10 cellular contexts compared by ENCODE assay signal in the genomic region with DNA sequence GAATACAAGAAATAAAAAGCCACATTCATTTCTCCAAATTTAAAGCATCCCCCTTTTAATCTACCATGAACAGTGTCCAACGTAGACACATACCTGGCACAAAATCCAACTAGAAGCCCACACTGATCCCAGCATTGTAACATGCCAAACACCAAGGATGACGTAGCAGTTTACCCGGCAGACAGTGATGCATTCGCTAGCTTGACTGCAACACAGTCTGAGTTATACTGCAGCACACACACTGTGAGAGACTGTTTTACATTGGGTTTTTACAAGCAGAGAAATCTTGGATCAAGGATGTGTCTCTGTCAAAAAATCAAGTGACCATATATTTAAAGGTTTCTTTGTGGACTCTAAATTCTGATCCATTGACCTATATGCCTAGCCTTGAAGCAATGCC.
DNase-seq lines count a peak whose midpoint lies in the region; ATAC-seq and TF ChIP-seq lines count a peak whose summit lies in the region.
"Had no signal": no experiment of that assay in that cellular context is flagged by ENCODE, and none has a peak within 500 bp of the region (broad histone marks: within the 10 kb centered on the region; RNA-seq: fewer than 3 reads in every experiment).

No MANE protein-coding gene starts in this region.

- no peaks in the 10 kb centered on the region for H3K36me3 ChIP-seq in thoracic aorta

- ATAC-seq in thoracic aorta (ENCODE audit: insufficient number of reproducible peaks, low FRiP score, low read depth) (no peak), HG03159 (IDR thresholded peaks at IDR 0.05; ENCODE audit: unreplicated experiment) (no peak), T-helper 17 cell (no peak)
- ATAC-seq: stimulated activated effector memory CD8-positive, alpha-beta T cell treated with anti-CD3 and anti-CD28 coated beads, Interleukin-12 subunit alpha, Interleukin-12 subunit beta, amount 100 ng/mL, for 72 hours had no signal

- H3K4me3 Mint-ChIP-seq in T-helper 2 cell treated with Interferon-gamma antibody and Interleukin-4, amounts not matched to agents 5 μg/mL and 100 μg/mL, for 36 hours = no peak overlapping the region
- H3K4me3 Mint-ChIP-seq in T-helper 17 cell = no peak overlapping the region
- H3K4me3 Mint-ChIP-seq: stimulated activated effector memory CD8-positive, alpha-beta T cell treated with anti-CD3 and anti-CD28 coated beads, Interleukin-12 subunit alpha, Interleukin-12 subunit beta, amount 100 ng/mL, for 72 hours had no signal

- H3K9me3 Mint-ChIP-seq in T-helper 2 cell treated with Interferon-gamma antibody and Interleukin-4, amounts not matched to agents 5 μg/mL and 100 μg/mL, for 36 hours = no peaks in the 10 kb centered on the region
- H3K9me3 Mint-ChIP-seq: stimulated activated effector memory CD8-positive, alpha-beta T cell treated with anti-CD3 and anti-CD28 coated beads, Interleukin-12 subunit alpha, Interleukin-12 subunit beta, amount 100 ng/mL, for 72 hours had no signal

- H3K27ac ChIP-seq in cingulate gyrus (ENCODE audit: low read depth, low read length) (peak overlapping the region; percentile 29), thoracic aorta (peak overlapping the region in 1 of 2 donors; percentile 1)
- H3K27ac ChIP-seq: lower lobe of right lung had no signal

- no peak overlapping the region for H3K27ac Mint-ChIP-seq in T-helper 2 cell treated with Interferon-gamma antibody and Interleukin-4, amounts not matched to agents 5 μg/mL and 100 μg/mL, for 36 hours
- H3K27ac Mint-ChIP-seq in T-helper 17 cell = no peak overlapping the region
- H3K27ac Mint-ChIP-seq: stimulated activated effector memory CD8-positive, alpha-beta T cell treated with anti-CD3 and anti-CD28 coated beads, Interleukin-12 subunit alpha, Interleukin-12 subunit beta, amount 100 ng/mL, for 72 hours had no signal

- peaks cover 2% of the 10 kb centered on the region for H3K36me3 Mint-ChIP-seq in T-helper 2 cell treated with Interferon-gamma antibody and Interleukin-4, amounts not matched to agents 5 μg/mL and 100 μg/mL, for 36 hours (ENCODE audit: low read depth)
- H3K36me3 Mint-ChIP-seq in T-helper 17 cell (ENCODE audit: low read depth) = peaks cover 2% of the 10 kb centered on the region

- H3K9me3 ChIP-seq in thoracic aorta (no peaks in the 10 kb centered on the region), T-helper 17 cell (ENCODE audit: control insufficient read depth, low read length, poor library complexity, severe bottlenecking) (no peaks in the 10 kb centered on the region)
- H3K9me3 ChIP-seq: lower lobe of right lung had no signal

- H3K27me3 ChIP-seq in thoracic aorta (replicated peaks; ENCODE audit: insufficient read depth) = no peaks in the 10 kb centered on the region

- H3K27me3 Mint-ChIP-seq in T-helper 2 cell treated with Interferon-gamma antibody and Interleukin-4, amounts not matched to agents 5 μg/mL and 100 μg/mL, for 36 hours (ENCODE audit: low read depth) = no peaks in the 10 kb centered on the region
- H3K27me3 Mint-ChIP-seq in T-helper 17 cell = no peaks in the 10 kb centered on the region

- peak; percentile 25 for DNase-seq in NCI-H82 (lab: John Stamatoyannopoulos, UW)
- DNase-seq in NCI-H82 treated with DMSO at 0.1 percent for 48 hours (lab: John Stamatoyannopoulos, UW; ENCODE audit: unreplicated experiment) = no peak
- DNase-seq in inferior parietal cortex (ENCODE audit: extremely low spot score) = peak; percentile 60
- no peak for DNase-seq in thoracic aorta (ENCODE audit: low spot score)
- no peak for DNase-seq in T-helper 2 cell treated with Interferon-gamma antibody and Interleukin-4, amounts not matched to agents 5 μg/mL and 100 μg/mL, for 36 hours (ENCODE audit: low spot score)
- no peak for DNase-seq in T-helper 17 cell
- DNase-seq: lower lobe of right lung had no signal

- TF ChIP-seq CTCF in thoracic aorta (IDR thresholded peaks at IDR 0.05) = no peak

- H3K4me3 ChIP-seq in thoracic aorta = peak overlapping the region; percentile 31
- H3K4me3 ChIP-seq: lower lobe of right lung had no signal

- H3K4me1 Mint-ChIP-seq in T-helper 2 cell treated with Interferon-gamma antibody and Interleukin-4, amounts not matched to agents 5 μg/mL and 100 μg/mL, for 36 hours (ENCODE audit: low read depth) = no peaks in the 10 kb centered on the region
- peaks cover 7% of the 10 kb centered on the region for H3K4me1 Mint-ChIP-seq in T-helper 17 cell
- H3K4me1 Mint-ChIP-seq: stimulated activated effector memory CD8-positive, alpha-beta T cell treated with anti-CD3 and anti-CD28 coated beads, Interleukin-12 subunit alpha, Interleukin-12 subunit beta, amount 100 ng/mL, for 72 hours had no signal

- H3K4me1 ChIP-seq in thoracic aorta (ENCODE audit: control insufficient read depth in 1 of 2, low read depth in 2 of 2) = peaks cover 4 to 19% of the 10 kb centered on the region in 2 donors

Comparison
In these comparisons a context has a peak if more than half of its experiments do, and no peak if none do; other contexts are left out.
1. DNase-seq: peak in NCI-H82 (single experiment) and inferior parietal cortex (single experiment); none in NCI-H82 treated with DMSO at 0.1 percent for 48 hours (single experiment), thoracic aorta (single experiment), T-helper 2 cell treated with Interferon-gamma antibody and Interleukin-4, amounts not matched to agents 5 μg/mL and 100 μg/mL, for 36 hours (single experiment) and T-helper 17 cell (0 of 3).